In genomic region chr6:28090902-28091586, GRCh38 we compare ENCODE assay signal across 13 cellular contexts. TPM values are rescaled to one million over a fixed set of nuclear protein-coding genes. Genes with fewer than 3 reads are reported as not detected.
DNase-seq lines count a peak whose midpoint lies in the region; ATAC-seq, FAIRE-seq and TF ChIP-seq lines count a peak whose summit lies in the region.
"Had no signal": no experiment of that assay in that cellular context is flagged by ENCODE, and none has a peak within 500 bp of the region (broad histone marks: within the 10 kb centered on the region; RNA-seq: fewer than 3 reads in every experiment).

No MANE protein-coding gene starts in this region.

- peaks cover 3% of the 10 kb centered on the region for H3K4me1 Mint-ChIP-seq in activated B cell treated with CpG ODN at 0.5 μM for 24 hours
- H3K4me1 Mint-ChIP-seq: nephron had no signal

- intact Hi-C loops in activated B cell treated with CpG ODN at 0.5 μM for 24 hours (cut with micrococcal nuclease) (no loop called here), left cardiac atrium (cut with DNase I) (no loop called here), sigmoid colon (cut with DNase I) (no loop called here)

- no peak for DNase-seq in BJ (ENCODE audit: low read depth)
- no peak for DNase-seq in activated B cell treated with CpG ODN at 0.5 μM for 24 hours
- peak; percentile 60 for DNase-seq in left cardiac atrium
- no peak for DNase-seq in sigmoid colon
- no peak for DNase-seq in NCI-H187 (lab: John Stamatoyannopoulos, UW)
- DNase-seq in GM19239 (ENCODE audit: insufficient read length, low spot score), result no peak
- no peak for DNase-seq in NCI-H524 treated with DMSO at 0.1 percent for 48 hours (lab: John Stamatoyannopoulos, UW)
- DNase-seq in HuH-7.5 (ENCODE audit: low spot score), result no peak
- DNase-seq: activated CD4-positive, alpha-beta T cell treated with anti-CD3 and anti-CD28 coated beads for 1 hour; cortex of kidney; NCI-H774; SJCRH30 had no signal

- no peak for TF ChIP-seq CTCF in BJ (IDR thresholded peaks at IDR 0.05; ENCODE audit: insufficient read depth, low read depth, low read length)
- TF ChIP-seq CTCF in activated B cell treated with CpG ODN at 0.5 μM for 24 hours (IDR thresholded peaks at IDR 0.05), result no peak
- no peak for TF ChIP-seq CTCF in sigmoid colon (IDR thresholded peaks at IDR 0.05)

- POLR2A ChIA-PET in BJ (lab: Charles Lee) (no interaction called here), activated B cell treated with CpG ODN at 0.5 μM for 24 hours (lab: Charles Lee) (no interaction called here)

- peaks cover 0 to 15% (median 6%) of the 10 kb centered on the region in 4 donors for H3K9me3 ChIP-seq in sigmoid colon
- H3K9me3 ChIP-seq: SJCRH30 had no signal

- no peak for ATAC-seq in activated B cell treated with CpG ODN at 0.5 μM for 24 hours (ENCODE audit: low read depth)
- peak; percentile 80 to 89 for ATAC-seq in left cardiac atrium

- WGBS in sigmoid colon, 2 donors, result 38 to 74% methylated on average over 34 of the region's 34 CpGs

- no peaks in the 10 kb centered on the region for H3K27me3 Mint-ChIP-seq in activated B cell treated with CpG ODN at 0.5 μM for 24 hours

- peak overlapping the region in 1 of 4 donors; percentile 25 for H3K27ac ChIP-seq in sigmoid colon
- H3K27ac ChIP-seq: SJCRH30 had no signal

- FAIRE-seq in GM19239 (lab: Jason Lieb, UNC), result no peak

- TF ChIP-seq POLR2A in sigmoid colon (IDR thresholded peaks at IDR 0.05), result no peak

- peaks cover 51% of the 10 kb centered on the region for H3K36me3 Mint-ChIP-seq in activated B cell treated with CpG ODN at 0.5 μM for 24 hours (ENCODE audit: low read depth)

- no peak overlapping the region for H3K27ac Mint-ChIP-seq in activated B cell treated with CpG ODN at 0.5 μM for 24 hours
- H3K27ac Mint-ChIP-seq: nephron had no signal

- TF ChIP-seq EP300 in sigmoid colon (IDR thresholded peaks at IDR 0.05), result no peak

- H3K27me3 ChIP-seq in BJ (ENCODE audit: control insufficient read depth, insufficient read depth, low read length) (no peaks in the 10 kb centered on the region), sigmoid colon (no peaks in the 10 kb centered on the region)
- H3K27me3 ChIP-seq: SJCRH30 had no signal

- peak overlapping the region; percentile 33 for H3K4me3 Mint-ChIP-seq in activated B cell treated with CpG ODN at 0.5 μM for 24 hours
- H3K4me3 Mint-ChIP-seq: nephron had no signal

- H3K36me3 ChIP-seq in BJ (ENCODE audit: control insufficient read depth, insufficient read depth, low read length) (no peaks in the 10 kb centered on the region), sigmoid colon (peaks cover 0 to 28% (median 3%) of the 10 kb centered on the region in 4 donors)
- H3K36me3 ChIP-seq: SJCRH30 had no signal

- H3K9me3 Mint-ChIP-seq in activated B cell treated with CpG ODN at 0.5 μM for 24 hours, result peaks cover 31% of the 10 kb centered on the region

- no peaks in the 10 kb centered on the region for H3K4me1 ChIP-seq in sigmoid colon
- H3K4me1 ChIP-seq: SJCRH30 had no signal

- CTCF ChIA-PET in BJ (lab: Yijun Ruan, JAX) (no interaction called here), activated B cell treated with CpG ODN at 0.5 μM for 24 hours (lab: Charles Lee) (no interaction called here)

- H3K4me3 ChIP-seq in BJ (ENCODE audit: low read depth, low read length) (peak overlapping the region; percentile 36), sigmoid colon (peak overlapping the region in 3 of 4 donors; percentile 36 to 42 (median 39))
- H3K4me3 ChIP-seq: SJCRH30 had no signal

RNA-seq across cellular contexts. Expression of gene ZNF165, which starts 10.7 kb away (rescaled TPM):
- 0.10 and 0.38 TPM in 2 replicates for polyA plus RNA-seq in BJ (2011; rRNA removed)
- polyA minus RNA-seq in BJ (2011; rRNA and poly(A)+ RNA removed), result 0.14 and 0.21 TPM in 2 replicates
- total RNA-seq in activated B cell treated with CpG ODN at 0.5 μM for 24 hours, result 6.0 and 6.3 TPM in 2 replicates
- total RNA-seq in left cardiac atrium, result under 1 TPM; 0.24 to 0.44 TPM
- 1 to 10 TPM in 2 of 4 donors, under 1 TPM in 2; 0.28 to 1.8 (median 1.0) TPM for total RNA-seq in sigmoid colon
- 1 to 10 TPM; 3.0 to 4.1 (median 3.0) TPM for polyA plus RNA-seq in sigmoid colon

RNA-seq across cellular contexts. Expression of gene ZSCAN16, which starts 33.4 kb away (rescaled TPM):
- 1.8 and 2.3 TPM in 2 replicates for polyA plus RNA-seq in BJ (2011; rRNA removed)
- 0.57 and 1.1 TPM in 2 replicates for polyA minus RNA-seq in BJ (2011; rRNA and poly(A)+ RNA removed)
- total RNA-seq in activated B cell treated with CpG ODN at 0.5 μM for 24 hours, result 10.6 and 12.6 TPM in 2 replicates
- 1 to 10 TPM; 2.4 TPM for total RNA-seq in left cardiac atrium
- 1 to 10 TPM; 1.4 to 7.5 (median 6.8) TPM for total RNA-seq in sigmoid colon
- 1 to 10 TPM; 7.8 to 8.3 (median 8.1) TPM for polyA plus RNA-seq in sigmoid colon

RNA-seq across cellular contexts. Expression of gene ZKSCAN8, which starts 50.6 kb away (rescaled TPM):
- polyA plus RNA-seq in BJ (2011; rRNA removed) (5.5 and 8.3 TPM in 2 replicates), sigmoid colon (1 to 10 TPM; 1.6 to 4.7 (median 1.8) TPM)
- 13.7 and 19.1 TPM in 2 replicates for polyA minus RNA-seq in BJ (2011; rRNA and poly(A)+ RNA removed)
- total RNA-seq in activated B cell treated with CpG ODN at 0.5 μM for 24 hours (38.9 and 40.2 TPM in 2 replicates), left cardiac atrium (10 to 100 TPM; 10.8 to 15.8 TPM), sigmoid colon (10 to 100 TPM; 20.7 to 24.9 (median 22.6) TPM)
